In genomic region chr3:45536316-45536715, GRCh38 we compare ENCODE assay signal across 20 cellular contexts.
"Had no signal": no experiment of that assay in that cellular context is flagged by ENCODE, and none has a peak within 500 bp of the region (broad histone marks: within the 10 kb centered on the region; RNA-seq: fewer than 3 reads in every experiment).

No MANE protein-coding gene starts in this region.

- H3K4me3 ChIP-seq: mucosa of descending colon, tibial artery had no signal

- H3K9me3 Mint-ChIP-seq: activated T-helper 1 cell treated with anti-CD3 and anti-CD28 coated beads, Interleukin-12 subunit alpha, Interleukin-12 subunit beta, Interleukin-2, Interleukin-4 antibody, amounts not matched to agents 30 ng/mL and 10 ng/mL and 1 ng/mL, durations not matched to agents 14 hours and 24 hours and 36 hours; dendritic cell treated with granulocyte-macrophage colony-stimulating factor and Interleukin-4, amounts not matched to agents 40 ng/mL and 50 ng/mL, for 4 days; memory B cell; naive B cell; neural crest cell had no signal

- H3K27me3 Mint-ChIP-seq: activated naive CD8-positive, alpha-beta T cell; dendritic cell treated with granulocyte-macrophage colony-stimulating factor and Interleukin-4, amounts not matched to agents 40 ng/mL and 50 ng/mL, for 4 days; memory B cell; naive B cell; progenitor cell of endocrine pancreas had no signal

- H3K27ac ChIP-seq: epithelial cell of prostate, tibial artery, WERI-Rb-1 had no signal

- H3K27ac Mint-ChIP-seq: activated naive CD8-positive, alpha-beta T cell; activated T-helper 1 cell treated with anti-CD3 and anti-CD28 coated beads, Interleukin-12 subunit alpha, Interleukin-12 subunit beta, Interleukin-2, Interleukin-4 antibody, amounts not matched to agents 30 ng/mL and 10 ng/mL and 1 ng/mL, durations not matched to agents 14 hours and 24 hours and 36 hours; dendritic cell treated with granulocyte-macrophage colony-stimulating factor and Interleukin-4, amounts not matched to agents 40 ng/mL and 50 ng/mL, for 4 days; memory B cell; progenitor cell of endocrine pancreas had no signal

- H3K27me3 ChIP-seq: tibial artery had no signal

- H3K9me3 ChIP-seq: mucosa of descending colon, tibial artery had no signal

- DNase-seq: activated CD4-positive, alpha-beta T cell treated with anti-CD3 and anti-CD28 coated beads, Interleukin-2, amount 50 U/mL, for 4 hours; effector CD8-positive, alpha-beta T cell; foreskin melanocyte; hypothalamus; kidney; mucosa of descending colon; naive B cell; stimulated activated CD4-positive, alpha-beta T cell treated with anti-CD3 and anti-CD28 coated beads, Interleukin-2, amount 100 ng/mL, for 24 hours; stimulated activated naive CD4-positive, alpha-beta T cell treated with Interleukin-2 at 50 U/mL for 16 hours; SW 1271; T-helper 2 cell; tibial artery; WERI-Rb-1 had no signal

- H3K4me3 Mint-ChIP-seq: activated naive CD8-positive, alpha-beta T cell; activated T-helper 1 cell treated with anti-CD3 and anti-CD28 coated beads, Interleukin-12 subunit alpha, Interleukin-12 subunit beta, Interleukin-2, Interleukin-4 antibody, amounts not matched to agents 30 ng/mL and 10 ng/mL and 1 ng/mL, durations not matched to agents 14 hours and 24 hours and 36 hours; dendritic cell treated with granulocyte-macrophage colony-stimulating factor and Interleukin-4, amounts not matched to agents 40 ng/mL and 50 ng/mL, for 4 days; memory B cell; naive B cell; neural crest cell had no signal

- ATAC-seq: mucosa of descending colon had no signal

- H3K36me3 ChIP-seq: WERI-Rb-1 had no signal

- H3K4me1 Mint-ChIP-seq: memory B cell had no signal
